In the genomic region with DNA sequence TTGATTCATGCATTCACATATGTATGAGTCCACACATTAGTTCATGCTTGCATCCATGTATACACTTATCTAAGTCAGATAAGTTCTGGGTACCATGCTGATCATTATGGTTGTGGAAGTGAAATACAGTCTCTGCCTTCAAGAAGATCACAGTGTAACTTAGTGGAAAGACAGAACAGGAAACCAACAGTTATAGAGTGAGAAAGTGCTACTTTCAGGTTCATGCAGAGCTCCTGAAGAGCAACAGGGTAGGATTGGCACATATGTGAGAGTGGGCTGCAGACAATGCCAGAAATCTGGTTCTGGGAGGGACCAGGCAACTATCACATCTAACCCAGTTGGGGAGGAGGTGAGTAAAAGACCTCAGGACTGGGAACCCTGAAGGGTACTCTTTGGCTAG, we compare ENCODE assay signal across 13 cellular contexts. TPM values are rescaled to one million over a fixed set of nuclear protein-coding genes. Genes with fewer than 3 reads are reported as not detected.
DNase-seq lines count a peak whose midpoint lies in the region; ATAC-seq and TF ChIP-seq lines count a peak whose summit lies in the region.
"Had no signal": no experiment of that assay in that cellular context is flagged by ENCODE, and none has a peak within 500 bp of the region (broad histone marks: within the 10 kb centered on the region; RNA-seq: fewer than 3 reads in every experiment).

No MANE protein-coding gene starts in this region.

- H3K4me3 Mint-ChIP-seq in activated T-helper 1 cell treated with anti-CD3 and anti-CD28 coated beads, Interleukin-12 subunit alpha, Interleukin-12 subunit beta, Interleukin-2, Interleukin-4 antibody, amounts not matched to agents 30 ng/mL and 10 ng/mL and 1 ng/mL, durations not matched to agents 14 hours and 24 hours and 36 hours = peak overlapping the region; percentile 13
- H3K4me3 Mint-ChIP-seq in endothelial cell (ENCODE audit: unreplicated experiment) = no peak overlapping the region
- H3K4me3 Mint-ChIP-seq: stimulated activated naive B cell treated with anti-CD40 and anti-IgM and Interleukin-4, amounts not matched to agents 10 μg/mL and 1 μg/mL and 100 μg/mL, for 72 hours; WTC11 had no signal

- no peaks in the 10 kb centered on the region for H3K36me3 ChIP-seq in ascending aorta

- H3K27me3 ChIP-seq in ascending aorta = no peaks in the 10 kb centered on the region

- peaks cover 21% of the 10 kb centered on the region for H3K36me3 Mint-ChIP-seq in activated T-helper 1 cell treated with anti-CD3 and anti-CD28 coated beads, Interleukin-12 subunit alpha, Interleukin-12 subunit beta, Interleukin-2, Interleukin-4 antibody, amounts not matched to agents 30 ng/mL and 10 ng/mL and 1 ng/mL, durations not matched to agents 14 hours and 24 hours and 36 hours (ENCODE audit: low read depth)
- H3K36me3 Mint-ChIP-seq in endothelial cell (ENCODE audit: low read depth, unreplicated experiment) = no peaks in the 10 kb centered on the region
- H3K36me3 Mint-ChIP-seq: WTC11 had no signal

- peak; percentile 98 for ATAC-seq in GM18519 (IDR thresholded peaks at IDR 0.05; ENCODE audit: low FRiP score, unreplicated experiment)
- peak; percentile 97 for ATAC-seq in GM21360 (IDR thresholded peaks at IDR 0.05; ENCODE audit: unreplicated experiment)
- ATAC-seq in HG03060 (IDR thresholded peaks at IDR 0.05; ENCODE audit: low read depth, unreplicated experiment) = peak; percentile 83
- ATAC-seq: Panc1, WTC11 had no signal

- H3K4me1 Mint-ChIP-seq in activated T-helper 1 cell treated with anti-CD3 and anti-CD28 coated beads, Interleukin-12 subunit alpha, Interleukin-12 subunit beta, Interleukin-2, Interleukin-4 antibody, amounts not matched to agents 30 ng/mL and 10 ng/mL and 1 ng/mL, durations not matched to agents 14 hours and 24 hours and 36 hours (ENCODE audit: low read depth) = peaks cover 40% of the 10 kb centered on the region
- peaks cover 10% of the 10 kb centered on the region for H3K4me1 Mint-ChIP-seq in endothelial cell (ENCODE audit: unreplicated experiment)

- peaks cover 27% of the 10 kb centered on the region for H3K9me3 Mint-ChIP-seq in activated T-helper 1 cell treated with anti-CD3 and anti-CD28 coated beads, Interleukin-12 subunit alpha, Interleukin-12 subunit beta, Interleukin-2, Interleukin-4 antibody, amounts not matched to agents 30 ng/mL and 10 ng/mL and 1 ng/mL, durations not matched to agents 14 hours and 24 hours and 36 hours
- no peaks in the 10 kb centered on the region for H3K9me3 Mint-ChIP-seq in endothelial cell (ENCODE audit: unreplicated experiment)

- H3K27me3 Mint-ChIP-seq in activated T-helper 1 cell treated with anti-CD3 and anti-CD28 coated beads, Interleukin-12 subunit alpha, Interleukin-12 subunit beta, Interleukin-2, Interleukin-4 antibody, amounts not matched to agents 30 ng/mL and 10 ng/mL and 1 ng/mL, durations not matched to agents 14 hours and 24 hours and 36 hours (ENCODE audit: insufficient read depth) = no peaks in the 10 kb centered on the region
- no peaks in the 10 kb centered on the region for H3K27me3 Mint-ChIP-seq in endothelial cell (ENCODE audit: unreplicated experiment)
- H3K27me3 Mint-ChIP-seq: stimulated activated naive B cell treated with anti-CD40 and anti-IgM and Interleukin-4, amounts not matched to agents 10 μg/mL and 1 μg/mL and 100 μg/mL, for 72 hours had no signal

- H3K27ac Mint-ChIP-seq in activated T-helper 1 cell treated with anti-CD3 and anti-CD28 coated beads, Interleukin-12 subunit alpha, Interleukin-12 subunit beta, Interleukin-2, Interleukin-4 antibody, amounts not matched to agents 30 ng/mL and 10 ng/mL and 1 ng/mL, durations not matched to agents 14 hours and 24 hours and 36 hours = peak overlapping the region; percentile 57
- no peak overlapping the region for H3K27ac Mint-ChIP-seq in endothelial cell (ENCODE audit: unreplicated experiment)
- H3K27ac Mint-ChIP-seq: stimulated activated naive B cell treated with anti-CD40 and anti-IgM and Interleukin-4, amounts not matched to agents 10 μg/mL and 1 μg/mL and 100 μg/mL, for 72 hours; WTC11 had no signal

- H3K9me3 ChIP-seq in ascending aorta = no peaks in the 10 kb centered on the region

- no peak overlapping the region for H3K4me3 ChIP-seq in ascending aorta

- no peaks in the 10 kb centered on the region for H3K4me1 ChIP-seq in ascending aorta

- no peak for TF ChIP-seq CTCF in endothelial cell (IDR thresholded peaks at IDR 0.05; ENCODE audit: unreplicated experiment)
- TF ChIP-seq CTCF in ascending aorta (IDR thresholded peaks at IDR 0.05) = no peak

- intact Hi-C loops in activated T-helper 1 cell treated with anti-CD3 and anti-CD28 coated beads, Interleukin-12 subunit alpha, Interleukin-12 subunit beta, Interleukin-2, Interleukin-4 antibody, amounts not matched to agents 30 ng/mL and 10 ng/mL and 1 ng/mL, durations not matched to agents 14 hours and 24 hours and 36 hours (cut with micrococcal nuclease) = loop anchor here (1.0 kb wide), 6 partner anchors 8 to 1418 kb away; no protein-coding TSS in a partner anchor
- intact Hi-C loops in ascending aorta (cut with DNase I) = no loop called here

- H3K27ac ChIP-seq in caudate nucleus (ENCODE audit: low read depth, low read length) = no peak overlapping the region
- H3K27ac ChIP-seq in ascending aorta = no peak overlapping the region

- no peak for DNase-seq in activated T-helper 1 cell treated with anti-CD3 and anti-CD28 coated beads, Interleukin-12 subunit alpha, Interleukin-12 subunit beta, Interleukin-2, Interleukin-4 antibody, amounts not matched to agents 30 ng/mL and 10 ng/mL and 1 ng/mL, durations not matched to agents 14 hours and 24 hours and 36 hours (ENCODE audit: low spot score)
- DNase-seq in caudate nucleus (lab: John Stamatoyannopoulos, UW) (no peak), AG08395 (ENCODE audit: low spot score) (no peak), endothelial cell (ENCODE audit: low spot score) (no peak), ascending aorta (ENCODE audit: low spot score in 2 of 2) (no peak)
- DNase-seq: foreskin fibroblast; NCI-H1092; stimulated activated naive B cell treated with anti-CD40 and anti-IgM and Interleukin-4, amounts not matched to agents 10 μg/mL and 1 μg/mL and 100 μg/mL, for 72 hours had no signal

RNA-seq across cellular contexts. Expression of a gene that starts 35.4 kb away (rescaled TPM):
- total RNA-seq in activated T-helper 1 cell treated with anti-CD3 and anti-CD28 coated beads, Interleukin-12 subunit alpha, Interleukin-12 subunit beta, Interleukin-2, Interleukin-4 antibody, amounts not matched to agents 30 ng/mL and 10 ng/mL and 1 ng/mL, durations not matched to agents 14 hours and 24 hours and 36 hours = 30.1 TPM in 2 replicates
- total RNA-seq in endothelial cell (ENCODE audit: unreplicated experiment) = 32.9 TPM
- 2.3 TPM for total RNA-seq in ascending aorta
